In the genomic region with DNA sequence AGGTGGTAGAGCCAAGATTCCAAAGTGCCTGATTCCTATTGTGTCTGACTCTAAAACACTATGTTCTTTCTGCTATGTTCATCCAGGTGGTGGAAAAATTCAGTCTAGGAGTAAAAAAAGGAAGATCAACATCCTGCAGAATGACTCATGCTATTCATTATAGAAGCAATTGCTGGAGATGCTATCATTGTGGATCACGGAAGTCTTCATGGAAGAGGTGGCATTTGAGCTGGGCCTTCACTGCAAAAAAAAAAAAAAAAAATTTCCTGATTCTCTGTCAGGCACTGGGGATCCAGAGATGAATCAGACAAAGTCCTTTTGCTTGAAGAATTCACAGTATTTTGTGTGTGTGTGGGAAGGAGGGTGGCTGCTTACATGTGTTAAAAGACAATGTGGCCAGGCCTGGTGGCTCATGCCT, we compare ENCODE assay signal across 9 cellular contexts. TPM values are rescaled to one million over a fixed set of nuclear protein-coding genes. Genes with fewer than 3 reads are reported as not detected.
DNase-seq lines count a peak whose midpoint lies in the region; ATAC-seq and TF ChIP-seq lines count a peak whose summit lies in the region.
"Had no signal": no experiment of that assay in that cellular context is flagged by ENCODE, and none has a peak within 500 bp of the region (broad histone marks: within the 10 kb centered on the region; RNA-seq: fewer than 3 reads in every experiment).

No MANE protein-coding gene starts in this region.

- no peak overlapping the region for H2AFZ ChIP-seq in GM23338

- no peak overlapping the region for H3K27ac Mint-ChIP-seq in GM23338
- H3K27ac Mint-ChIP-seq in glutamatergic neuron (ENCODE audit: unreplicated experiment), result no peak overlapping the region

- H3K9me3 Mint-ChIP-seq in GM23338, result no peaks in the 10 kb centered on the region
- peaks cover 3% of the 10 kb centered on the region for H3K9me3 Mint-ChIP-seq in glutamatergic neuron (ENCODE audit: unreplicated experiment)

- TF ChIP-seq CTCF in GM23338 (conservative IDR thresholded peaks at IDR 0.05; ENCODE audit: low read depth in 2 of 2), result no peak
- no peak for TF ChIP-seq CTCF in glutamatergic neuron (IDR thresholded peaks at IDR 0.05; ENCODE audit: partially characterized antibody, unreplicated experiment)

- no peaks in the 10 kb centered on the region for H3K36me3 Mint-ChIP-seq in GM23338 (ENCODE audit: low read depth)
- H3K36me3 Mint-ChIP-seq in glutamatergic neuron (ENCODE audit: unreplicated experiment), result no peaks in the 10 kb centered on the region

- H3K4me3 Mint-ChIP-seq in GM23338 (no peak overlapping the region; the same call in 1 of the 3 replicates), glutamatergic neuron (ENCODE audit: unreplicated experiment) (peak overlapping the region; percentile 97)

- peaks cover 30% of the 10 kb centered on the region for H3K79me2 ChIP-seq in GM23338 (replicated peaks; ENCODE audit: insufficient read depth)

- peaks cover 7% of the 10 kb centered on the region; the same call in 1 of the 2 replicates for H3K27me3 ChIP-seq in GM23338 (ENCODE audit: insufficient read depth)
- H3K27me3 ChIP-seq in skeletal muscle tissue (ENCODE audit: control insufficient read depth in 3 of 3, insufficient read depth in 3 of 3, low read length in 3 of 3), result no peaks in the 10 kb centered on the region

- no peaks in the 10 kb centered on the region for H3F3A ChIP-seq in GM23338 (replicated peaks; ENCODE audit: low read depth)

- H3K9ac ChIP-seq in skeletal muscle tissue (ENCODE audit: low read depth in 1 of 3, low read length in 3 of 3), result no peak overlapping the region

- no peaks in the 10 kb centered on the region for H3K9me3 ChIP-seq in skeletal muscle tissue (ENCODE audit: control insufficient read depth in 3 of 3, low read length in 3 of 3)

- H3K36me3 ChIP-seq in GM23338 (ENCODE audit: insufficient read depth), result no peaks in the 10 kb centered on the region
- no peaks in the 10 kb centered on the region for H3K36me3 ChIP-seq in skeletal muscle tissue (ENCODE audit: control insufficient read depth in 3 of 3, insufficient read depth in 3 of 3, low read length in 3 of 3)

- ATAC-seq in GM23338, result no peak

- H3K4me2 ChIP-seq in GM23338, result peak overlapping the region; percentile 86

- peaks cover 17% of the 10 kb centered on the region for H3K4me1 ChIP-seq in GM23338 (ENCODE audit: insufficient read depth)
- H3K4me1 ChIP-seq in skeletal muscle tissue (ENCODE audit: control insufficient read depth in 3 of 3, insufficient read depth in 3 of 3, low read length in 3 of 3), result peaks cover 20 to 24% (median 21%) of the 10 kb centered on the region in 3 donors

- peaks cover 2% of the 10 kb centered on the region for H3K27me3 Mint-ChIP-seq in GM23338 (ENCODE audit: insufficient read depth, low read depth, poor library complexity)
- H3K27me3 Mint-ChIP-seq in glutamatergic neuron (ENCODE audit: unreplicated experiment), result peaks cover 2% of the 10 kb centered on the region

- H3K4me1 Mint-ChIP-seq in GM23338, result peaks cover 16% of the 10 kb centered on the region
- H3K4me1 Mint-ChIP-seq in glutamatergic neuron (ENCODE audit: low read depth, unreplicated experiment), result no peaks in the 10 kb centered on the region

- no peaks in the 10 kb centered on the region; the same call in none of the 2 replicates for H4K20me1 ChIP-seq in GM23338 (replicated peaks; ENCODE audit: insufficient read depth)

- no peaks in the 10 kb centered on the region for H3K9me2 ChIP-seq in GM23338 (ENCODE audit: insufficient read depth)

- peak overlapping the region; percentile 93 for H3K4me3 ChIP-seq in GM23338
- H3K4me3 ChIP-seq in skeletal muscle tissue (ENCODE audit: low read length in 3 of 3), result no peak overlapping the region

- no peak overlapping the region for H3K27ac ChIP-seq in GM23338 (ENCODE audit: low read depth)
- peak overlapping the region; percentile 39 for H3K27ac ChIP-seq in skeletal muscle tissue (ENCODE audit: low read depth, low read length)

- DNase-seq in GM23338 (ENCODE audit: low spot score), result no peak
- DNase-seq in SHP77 treated with DMSO at 0.1 percent for 48 hours (lab: John Stamatoyannopoulos, UW), result peak; percentile 5
- DNase-seq in glutamatergic neuron, result no peak
- DNase-seq in NCI-H2171 (lab: John Stamatoyannopoulos, UW), result no peak
- no peak for DNase-seq in stimulated activated naive CD4-positive, alpha-beta T cell (lab: John Stamatoyannopoulos, UW)
- DNase-seq in DMS153 treated with DMSO at 0.1 percent for 48 hours (lab: John Stamatoyannopoulos, UW; ENCODE audit: unreplicated experiment), result no peak
- DNase-seq: effector CD8-positive, alpha-beta T cell; stimulated activated CD4-positive, alpha-beta T cell treated with anti-CD3 and anti-CD28 coated beads, Interleukin-2, amount 100 ng/mL, for 24 hours had no signal

TF ChIP-seq in GM23338, 12 proteins besides CTCF, POLR2A, EP300 and RAD21:
- TF ChIP-seq NANOG (IDR thresholded peaks at IDR 0.05; ENCODE audit: borderline replicate concordance) (no peak), STAT1 (IDR thresholded peaks at IDR 0.05; ENCODE audit: unreplicated experiment) (no peak), EZH2phosphoT487 (IDR thresholded peaks at IDR 0.05; ENCODE audit: unreplicated experiment) (no peak)
- TF ChIP-seq, protein P1, sequence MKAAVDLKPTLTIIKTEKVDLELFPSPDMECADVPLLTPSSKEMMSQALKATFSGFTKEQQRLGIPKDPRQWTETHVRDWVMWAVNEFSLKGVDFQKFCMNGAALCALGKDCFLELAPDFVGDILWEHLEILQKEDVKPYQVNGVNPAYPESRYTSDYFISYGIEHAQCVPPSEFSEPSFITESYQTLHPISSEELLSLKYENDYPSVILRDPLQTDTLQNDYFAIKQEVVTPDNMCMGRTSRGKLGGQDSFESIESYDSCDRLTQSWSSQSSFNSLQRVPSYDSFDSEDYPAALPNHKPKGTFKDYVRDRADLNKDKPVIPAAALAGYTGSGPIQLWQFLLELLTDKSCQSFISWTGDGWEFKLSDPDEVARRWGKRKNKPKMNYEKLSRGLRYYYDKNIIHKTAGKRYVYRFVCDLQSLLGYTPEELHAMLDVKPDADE (IDR thresholded peaks at IDR 0.05), result no peak

RNA-seq across cellular contexts. Expression of a gene that starts 1.4 kb away (rescaled TPM):
- 11.4 and 15.3 TPM in 2 replicates for total RNA-seq in GM23338 (2014; rRNA removed; shearing (Covaris generic))
- 15.4 and 17.4 TPM in 2 replicates for polyA plus RNA-seq in GM23338 (2016; fragmentation: Nextera tagmentation; extraction: Ambion mirVana)
- total RNA-seq in glutamatergic neuron (ENCODE audit: unreplicated experiment) (17.8 TPM), skeletal muscle tissue (14.1 TPM)

RNA-seq across cellular contexts. Expression of a gene that starts 45.1 kb away (rescaled TPM):
- total RNA-seq in GM23338 (2014; rRNA removed; shearing (Covaris generic)), result 1.6 and 2.6 TPM in 2 replicates
- polyA plus RNA-seq in GM23338 (2016; fragmentation: Nextera tagmentation; extraction: Ambion mirVana), result 1.9 TPM in 2 replicates
- 0.76 TPM for total RNA-seq in glutamatergic neuron (ENCODE audit: unreplicated experiment)
- 19.3 TPM for total RNA-seq in skeletal muscle tissue
